Comparison of ENCODE assay signal across 11 cellular contexts in the genomic region with DNA sequence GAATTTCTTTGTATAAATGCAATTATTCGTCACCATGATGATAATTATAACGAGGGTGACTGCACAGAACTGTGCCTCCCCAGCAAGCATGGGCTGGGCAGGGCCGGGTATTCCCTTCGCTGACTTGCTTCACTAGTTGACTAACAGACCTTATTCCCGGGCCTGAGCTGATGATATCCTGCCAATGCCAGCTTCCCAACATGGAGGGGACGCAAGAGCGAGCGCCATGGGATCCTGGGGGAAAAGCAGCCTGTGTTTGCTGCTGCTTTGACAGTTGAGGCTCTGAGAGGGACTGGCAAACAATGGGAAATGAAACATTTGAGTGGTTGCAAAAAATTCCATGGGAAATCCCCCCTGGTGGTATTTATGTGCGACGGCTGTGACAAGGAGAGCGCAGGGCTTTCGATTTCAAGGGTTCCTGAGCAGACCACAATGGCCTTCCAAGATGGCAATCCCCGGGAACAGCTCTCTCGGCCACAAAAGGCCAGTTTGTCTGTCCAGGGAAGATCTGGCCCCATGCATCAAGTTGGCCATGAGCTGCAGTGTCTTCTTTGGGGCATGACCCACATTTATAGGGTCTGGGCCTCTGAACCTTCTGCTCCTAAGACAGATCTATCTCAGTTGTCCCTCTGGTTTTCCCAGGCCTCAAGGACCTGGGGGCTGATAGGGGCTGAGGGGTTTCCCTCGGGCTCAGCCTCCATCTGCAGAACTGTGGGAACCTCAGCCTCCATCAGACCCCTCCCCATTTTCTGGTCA.
DNase-seq lines count a peak whose midpoint lies in the region; ATAC-seq and TF ChIP-seq lines count a peak whose summit lies in the region.
"Had no signal": no experiment of that assay in that cellular context is flagged by ENCODE, and none has a peak within 500 bp of the region (broad histone marks: within the 10 kb centered on the region; RNA-seq: fewer than 3 reads in every experiment).

No MANE protein-coding gene starts in this region.

- no peaks in the 10 kb centered on the region for H3K9me3 ChIP-seq in tibial artery
- H3K9me3 ChIP-seq: breast epithelium had no signal

- peaks cover 6 to 47% (median 33%) of the 10 kb centered on the region in 4 donors for H3K4me1 ChIP-seq in tibial artery

- H3K27me3 ChIP-seq in tibial artery = no peaks in the 10 kb centered on the region
- H3K27me3 ChIP-seq: breast epithelium had no signal

- intact Hi-C loops in tibial artery (cut with DNase I; ENCODE audit: low total_unique reads) = no loop called here

- ATAC-seq in GM18498 (IDR thresholded peaks at IDR 0.05; ENCODE audit: unreplicated experiment) (peak; percentile 29), GM21360 (IDR thresholded peaks at IDR 0.05; ENCODE audit: unreplicated experiment) (peak; percentile 20), HG03439 (IDR thresholded peaks at IDR 0.05; ENCODE audit: unreplicated experiment) (peak; percentile 45)

- no peak overlapping the region for H3K4me3 ChIP-seq in tibial artery
- H3K4me3 ChIP-seq: breast epithelium had no signal

- no peak for TF ChIP-seq CTCF in tibial artery (IDR thresholded peaks at IDR 0.05)

- H3K27ac ChIP-seq in tibial artery = no peak overlapping the region

- no peaks in the 10 kb centered on the region for H3K36me3 ChIP-seq in tibial artery
- H3K36me3 ChIP-seq: breast epithelium had no signal

- DNase-seq in kidney tubule cell (ENCODE audit: low spot score) = peak; percentile 94
- DNase-seq in pons (ENCODE audit: low spot score) = no peak
- no peak for DNase-seq in stimulated activated CD4-positive, alpha-beta T cell treated with anti-CD3 and anti-CD28 coated beads, Interleukin-2, amount 100 ng/mL, for 48 hours
- no peak for DNase-seq in tibial artery
- DNase-seq in NCI-H774 (lab: John Stamatoyannopoulos, UW) = no peak
- DNase-seq: HFFc6, NCI-H2081 treated with DMSO at 0.1 percent for 48 hours had no signal
